ENCODE assay signal across 8 cellular contexts in the genomic region with DNA sequence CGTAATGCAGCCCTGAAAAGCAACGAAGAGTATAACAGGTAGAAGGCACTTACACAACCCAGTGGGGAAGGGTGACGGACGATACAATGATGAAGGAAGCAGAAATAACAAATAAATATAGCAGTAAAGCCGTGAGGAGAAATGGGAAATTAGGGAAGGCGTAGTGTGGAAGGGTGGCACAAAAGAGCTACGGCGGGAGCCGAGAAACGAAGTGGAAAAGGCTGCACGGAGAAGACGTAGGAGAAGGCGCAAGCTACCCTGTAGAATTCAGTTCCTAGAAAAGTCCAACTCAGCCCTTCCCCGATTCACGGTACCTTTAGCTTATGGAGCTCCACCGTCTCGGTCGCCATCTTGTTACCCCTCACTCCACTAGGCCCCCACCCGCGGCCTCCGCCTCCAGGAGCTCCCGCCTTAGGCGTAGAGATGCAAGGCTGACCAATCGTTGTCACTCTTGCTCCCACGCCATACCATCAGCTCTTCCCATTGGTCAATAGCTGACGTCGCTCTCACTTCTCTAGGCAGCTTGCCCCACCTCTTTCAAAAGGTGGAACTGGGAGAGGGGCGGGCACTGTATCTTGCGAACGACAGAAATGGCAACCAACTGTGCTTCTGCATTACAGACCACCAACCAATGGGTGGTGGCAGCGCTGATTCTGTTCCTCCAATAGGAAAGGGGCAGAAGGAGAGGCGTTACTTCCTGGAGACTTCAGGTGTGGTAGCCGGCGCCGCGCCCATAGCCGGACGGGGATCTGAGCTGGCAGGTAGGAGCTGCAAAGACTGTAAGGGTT.
DNase-seq lines count a peak whose midpoint lies in the region; ATAC-seq, FAIRE-seq and TF ChIP-seq lines count a peak whose summit lies in the region.

Gene ORMDL2 (plus strand): TSS at position 690 of the 788 bp plus-strand sequence. CDS start 959 bp downstream, outside the sequence.
Gene SARNP (minus strand): TSS at position 373 of the 788 bp plus-strand sequence. CDS start 23 bp downstream, at position 350.

- FAIRE-seq in islet of Langerhans (lab: Jason Lieb, UNC), result peak; percentile 90

- DNase-seq in AML-193 (lab: John Stamatoyannopoulos, UW) (peak; percentile 99), NCI-H446 treated with DMSO at 0.1 percent for 48 hours (lab: John Stamatoyannopoulos, UW) (peak; percentile 99), cerebellar cortex (ENCODE audit: low spot score) (peak; percentile 100)
- peak; percentile 88 for DNase-seq in stimulated activated CD4-positive, alpha-beta T cell treated with anti-CD3 and anti-CD28 coated beads, Interleukin-12 subunit alpha, Interleukin-12 subunit beta, amount 100 ng/mL, for 4 hours

- ATAC-seq in HG03378 (IDR thresholded peaks at IDR 0.05; ENCODE audit: unreplicated experiment), result peak; percentile 98
- peak; percentile 96 for ATAC-seq in activated CD4-positive, CD25-positive, alpha-beta regulatory T cell treated with anti-CD3 and anti-CD28 coated beads, Interleukin-2, amount 50 U/mL, for 24 hours

- peak; percentile 72 for TF ChIP-seq POLR2A in GM19099 (IDR thresholded peaks at IDR 0.05; ENCODE audit: extremely low read depth, insufficient read length, low read depth)

Comparison
In these comparisons a context has a peak if more than half of its experiments do, and no peak if none do; other contexts are left out.
1. Peak in every context shown above with its lines: DNase-seq and ATAC-seq.